8 cellular contexts compared by ENCODE assay signal in the genomic region with DNA sequence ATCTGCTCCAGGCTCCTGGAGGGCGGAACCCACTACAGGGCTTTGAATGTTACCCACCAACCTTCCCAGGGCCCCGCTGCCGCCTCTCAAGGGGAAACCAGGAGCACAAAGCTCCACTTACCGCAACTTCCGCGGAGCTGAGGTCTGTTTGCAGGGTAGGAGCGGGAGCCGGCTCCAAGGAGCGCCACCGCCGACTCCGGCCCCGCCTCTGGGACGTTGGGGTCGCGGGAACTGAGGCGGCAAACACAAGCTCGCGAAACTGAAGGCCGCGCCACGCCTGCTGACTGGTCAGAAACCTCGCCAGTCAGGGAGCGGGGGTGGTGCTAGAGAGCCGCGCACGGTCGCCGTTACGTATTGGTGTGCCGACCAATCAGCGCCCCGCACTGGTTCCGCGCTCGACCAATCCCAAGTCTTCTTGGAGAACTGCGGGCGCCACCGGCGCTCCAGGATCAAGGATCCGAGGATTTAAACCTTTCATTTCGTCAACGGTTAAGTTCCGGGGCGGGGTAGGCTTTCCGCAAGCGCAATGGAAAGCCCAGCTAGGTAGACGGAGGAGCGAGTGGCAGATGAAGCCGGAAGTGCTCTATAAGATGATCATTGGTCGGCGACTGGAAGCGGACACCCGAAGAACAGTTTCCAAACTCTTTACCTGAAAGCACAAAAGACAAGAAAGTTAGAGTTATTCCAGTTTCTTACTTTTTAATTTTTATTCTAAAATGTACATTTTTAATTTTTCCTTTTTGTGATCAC. TPM values are rescaled to one million over a fixed set of nuclear protein-coding genes. Genes with fewer than 3 reads are reported as not detected.
DNase-seq lines count a peak whose midpoint lies in the region; ATAC-seq and TF ChIP-seq lines count a peak whose summit lies in the region.

A gene (minus strand): TSS at position 233 of the 750 bp plus-strand sequence. CDS start 3,828 bp downstream, outside the sequence.

- H3K9me3 ChIP-seq in T-helper 17 cell (ENCODE audit: control insufficient read depth, low read length, poor library complexity, severe bottlenecking) = no peaks in the 10 kb centered on the region
- H3K9me3 ChIP-seq in prostate gland = no peaks in the 10 kb centered on the region
- H3K9me3 ChIP-seq in uterus = no peaks in the 10 kb centered on the region

- no peaks in the 10 kb centered on the region for H3K36me3 ChIP-seq in prostate gland
- no peaks in the 10 kb centered on the region for H3K36me3 ChIP-seq in uterus

- TF ChIP-seq POLR2A in GM15510 (IDR thresholded peaks at IDR 0.05; ENCODE audit: borderline replicate concordance, extremely low read depth, insufficient read length) (peak; percentile 76), prostate gland (IDR thresholded peaks at IDR 0.05) (no peak), uterus (IDR thresholded peaks at IDR 0.05) (peak in 1 of 2 donors; percentile 57)

- H3K27ac ChIP-seq in prostate gland = peak within 1 kb of the TSS; percentile 72 to 88
- peak within 1 kb of the TSS; percentile 76 to 81 for H3K27ac ChIP-seq in uterus

- intact Hi-C loops in left ventricle myocardium superior (cut with micrococcal nuclease) = no loop called here
- intact Hi-C loops in prostate gland (cut with DNase I) = loop anchor here (1.0 kb wide), 1 partner anchor 19 kb away; a partner anchor contains a TSS
- intact Hi-C loops in uterus (cut with DNase I; ENCODE audit: low total_unique reads) = no loop called here

- peak; percentile 97 for ATAC-seq in HG02885 (IDR thresholded peaks at IDR 0.05; ENCODE audit: poor library complexity, unreplicated experiment)
- ATAC-seq in T-helper 17 cell = peak; percentile 97
- peak; percentile 100 for ATAC-seq in left ventricle myocardium superior

- 1% methylated on average over 49 of the region's 54 CpGs for WGBS in prostate gland

- H3K36me3 Mint-ChIP-seq in T-helper 17 cell (ENCODE audit: low read depth) = no peaks in the 10 kb centered on the region

- peaks cover 13% of the 10 kb centered on the region for H3K4me1 Mint-ChIP-seq in T-helper 17 cell

- H3K27me3 Mint-ChIP-seq in T-helper 17 cell = no peaks in the 10 kb centered on the region

- H3K4me3 ChIP-seq in prostate gland (peak within 1 kb of the TSS; percentile 44 to 63), uterus (peak within 1 kb of the TSS; percentile 55 to 61)

- no peaks in the 10 kb centered on the region for H3K4me1 ChIP-seq in prostate gland (replicated peaks)
- no peaks in the 10 kb centered on the region for H3K4me1 ChIP-seq in uterus

- DNase-seq in NCI-H1694 treated with DMSO at 0.1 percent for 48 hours (lab: John Stamatoyannopoulos, UW) (peak; percentile 99), T-helper 17 cell (peak; percentile 90 to 95 (median 93)), anterior cingulate cortex (lab: John Stamatoyannopoulos, UW) (peak; percentile 88 to 99 (median 97)), left ventricle myocardium superior (peak; percentile 99), prostate gland (ENCODE audit: low spot score) (peak; percentile 99), uterus (peak; percentile 98)

- H3K4me3 Mint-ChIP-seq in T-helper 17 cell = peak within 1 kb of the TSS; percentile 95

- H3K27me3 ChIP-seq in prostate gland (replicated peaks; ENCODE audit: insufficient read depth) = no peaks in the 10 kb centered on the region
- no peaks in the 10 kb centered on the region for H3K27me3 ChIP-seq in uterus

- peak within 1 kb of the TSS; percentile 92 for H3K27ac Mint-ChIP-seq in T-helper 17 cell

- peak in 2 of 4 experiments; percentile 19 to 44 for TF ChIP-seq CTCF in prostate gland (IDR thresholded peaks at IDR 0.05)
- TF ChIP-seq CTCF in uterus (IDR thresholded peaks at IDR 0.05) = peak in 2 of 4 experiments; percentile 7 to 9

RNA-seq across cellular contexts. Expression of the gene that starts here (rescaled TPM):
- total RNA-seq in T-helper 17 cell (1 to 10 TPM; 1.2 to 2.6 TPM), left ventricle myocardium superior (0.42 TPM), prostate gland (1 to 10 TPM; 1.5 to 5.9 TPM), uterus (10 to 100 TPM in 1 of 4 donors, 1 to 10 TPM in 2, under 1 TPM in 1; under 0.01 to 13.0 (median 1.9) TPM)

Comparison
In these comparisons a context has a peak if more than half of its experiments do, and no peak if none do; other contexts are left out.
1. Peak in every context shown above with its lines: DNase-seq, ATAC-seq, H3K4me3 ChIP-seq and H3K27ac ChIP-seq.
2. Peak in DNase-seq and ATAC-seq in left ventricle myocardium superior; RNA of the gene not detected or under 1 TPM.